ENCODE assay signal across 12 cellular contexts in genomic region chr17:55454906-55455474, GRCh38. TPM values are rescaled to one million over a fixed set of nuclear protein-coding genes. Genes with fewer than 3 reads are reported as not detected.
DNase-seq lines count a peak whose midpoint lies in the region; ATAC-seq and TF ChIP-seq lines count a peak whose summit lies in the region.
"Had no signal": no experiment of that assay in that cellular context is flagged by ENCODE, and none has a peak within 500 bp of the region (broad histone marks: within the 10 kb centered on the region; RNA-seq: fewer than 3 reads in every experiment).

No MANE protein-coding gene starts in this region.

- peaks cover 0 to 45% (median 6%) of the 10 kb centered on the region in 3 donors for H3K4me1 ChIP-seq in esophagus squamous epithelium
- H3K4me1 ChIP-seq in psoas muscle: peaks cover 12% of the 10 kb centered on the region

- H3K27me3 ChIP-seq in esophagus squamous epithelium (no peaks in the 10 kb centered on the region), psoas muscle (ENCODE audit: insufficient read depth in 3 of 3, low read length in 2 of 3) (no peaks in the 10 kb centered on the region)

- no peak for TF ChIP-seq POLR2A in esophagus squamous epithelium (IDR thresholded peaks at IDR 0.05)

- DNase-seq in NCI-H526 (lab: John Stamatoyannopoulos, UW) (peak; percentile 9 to 12), esophagus squamous epithelium (lab: John Stamatoyannopoulos, UW) (no peak), psoas muscle (no peak), NCI-H1930 (lab: John Stamatoyannopoulos, UW) (no peak), NCI-H345 treated with DMSO at 0.1 percent for 48 hours (lab: John Stamatoyannopoulos, UW; ENCODE audit: unreplicated experiment) (no peak), NCI-H1417 treated with DMSO at 0.1 percent for 48 hours (lab: John Stamatoyannopoulos, UW) (no peak)
- DNase-seq: Calu3, foreskin melanocyte, mammary epithelial cell, NCI-H748 treated with DMSO at 0.1 percent for 48 hours had no signal

- H3K4me3 ChIP-seq in esophagus squamous epithelium: no peak overlapping the region
- H3K4me3 ChIP-seq in psoas muscle: no peak overlapping the region

- H3K36me3 ChIP-seq in esophagus squamous epithelium: no peaks in the 10 kb centered on the region
- H3K36me3 ChIP-seq in psoas muscle (ENCODE audit: insufficient read depth in 1 of 2, low read depth in 1 of 2): no peaks in the 10 kb centered on the region

- 39 to 60% methylated on average over 4 of the region's 4 CpGs for whole genome bisulfite sequencing in esophagus squamous epithelium, 2 donors
- WGBS in psoas muscle, 3 donors: 11 to 35% (median 25%) methylated on average over 4 of the region's 4 CpGs

- ATAC-seq in psoas muscle (peak; percentile 64 to 80 (median 80)), HG02588 (IDR thresholded peaks at IDR 0.05; ENCODE audit: unreplicated experiment) (no peak)

- intact Hi-C loops in esophagus squamous epithelium (cut with DNase I): no loop called here
- intact Hi-C loops in psoas muscle (cut with DNase I): loop anchor here in 1 of 2 donors (5.0 kb wide), 1 partner anchor 42 kb away; no protein-coding TSS in a partner anchor

- no peak for TF ChIP-seq CTCF in C4-2B (conservative IDR thresholded peaks at IDR 0.05)
- no peak for TF ChIP-seq CTCF in esophagus squamous epithelium (IDR thresholded peaks at IDR 0.05)
- no peak for TF ChIP-seq CTCF in psoas muscle (IDR thresholded peaks at IDR 0.05)

- H3K9me3 ChIP-seq in esophagus squamous epithelium (no peaks in the 10 kb centered on the region), psoas muscle (no peaks in the 10 kb centered on the region)

- H3K27ac ChIP-seq in C4-2B (peak overlapping the region; percentile 42; the same call in 1 of the 2 replicates), esophagus squamous epithelium (peak overlapping the region in 3 of 4 donors; percentile 34 to 65 (median 45)), psoas muscle (peak overlapping the region; percentile 17)

RNA-seq across cellular contexts. Expression of gene MMD, which starts 33.4 kb away (rescaled TPM):
- total RNA-seq in esophagus squamous epithelium: 10 to 100 TPM in 2 of 4 donors, 1 to 10 TPM in 2; 1.3 to 14.7 (median 8.9) TPM
- total RNA-seq in psoas muscle: 1 to 10 TPM; 3.0 to 9.2 (median 4.2) TPM
- polyA plus RNA-seq in psoas muscle: 10 to 100 TPM in 1 of 3 donors, 1 to 10 TPM in 2; 6.2 to 11.0 (median 7.6) TPM

RNA-seq across cellular contexts. Expression of gene SMIM36, which starts 56.3 kb away (rescaled TPM):
- total RNA-seq in esophagus squamous epithelium (not detected), psoas muscle (not detected)
- polyA plus RNA-seq in psoas muscle: not detected
- total RNA-seq: Calu3, mammary epithelial cell had no signal
- polyA plus RNA-seq: mammary epithelial cell had no signal

Comparison
In these comparisons a context has a peak if more than half of its experiments do, and no peak if none do; other contexts are left out.
1. DNase-seq: peak in NCI-H526 (2 of 2); none in esophagus squamous epithelium (single experiment), psoas muscle (0 of 2), NCI-H1930 (0 of 2), NCI-H345 treated with DMSO at 0.1 percent for 48 hours (single experiment) and NCI-H1417 treated with DMSO at 0.1 percent for 48 hours (single experiment).
2. Peak in every context shown above with its lines, with median percentiles within 50 percentile points of each other: H3K27ac ChIP-seq.